ENCODE assay signal across 32 cellular contexts in the genomic region with DNA sequence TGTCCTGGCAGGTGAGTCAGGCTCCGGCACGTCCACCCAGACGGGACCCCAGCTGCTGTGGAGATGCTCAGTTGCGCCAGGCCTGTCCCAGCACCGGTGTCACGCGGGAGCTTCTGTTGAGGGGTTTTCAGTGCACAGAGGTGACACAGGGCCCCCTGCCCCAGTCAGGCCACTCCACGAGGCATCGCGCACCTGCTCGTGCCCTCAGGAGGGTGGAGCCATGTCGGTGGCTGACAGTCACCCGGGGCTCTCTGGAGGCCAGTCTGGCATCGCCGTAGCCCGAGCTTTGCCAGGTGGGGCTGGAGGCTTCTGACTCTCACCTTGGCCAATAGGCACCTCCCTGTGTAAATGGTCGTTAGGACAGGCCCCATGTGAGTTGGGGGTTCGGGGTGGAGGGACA. TPM values are rescaled to one million over a fixed set of nuclear protein-coding genes. Genes with fewer than 3 reads are reported as not detected.
"Had no signal": no experiment of that assay in that cellular context is flagged by ENCODE, and none has a peak within 500 bp of the region (broad histone marks: within the 10 kb centered on the region; RNA-seq: fewer than 3 reads in every experiment).

No MANE protein-coding gene starts in this region.

- H3K4me2 ChIP-seq: PC-9 had no signal

- DNase-seq: activated CD4-positive, alpha-beta T cell treated with anti-CD3 and anti-CD28 coated beads for 36 hours; activated CD4-positive, alpha-beta T cell treated with anti-CD3 and anti-CD28 coated beads, Interleukin-2, amount 10 ng/mL, durations not matched to agents 7 days and 5 days; activated CD4-positive, alpha-beta T cell treated with anti-CD3 and anti-CD28 coated beads, Interleukin-2, amount 50 U/mL, for 48 hours; activated CD8-positive, alpha-beta T cell treated with anti-CD3 and anti-CD28 coated beads, Interleukin-2, amount 10 ng/mL, durations not matched to agents 7 days and 5 days; activated gamma-delta T cell treated with Interleukin-2 at 50 U/mL for 16 hours; activated naive CD4-positive, alpha-beta T cell treated with anti-CD3 and anti-CD28 coated beads for 36 hours; activated T-cell treated with anti-CD3 and anti-CD28 coated beads, Interleukin-2, amount 50 U/mL, for 24 hours; adrenal gland; body of pancreas; caudate nucleus; cerebellar nuclear complex; NCI-H1048; NCI-H1436 treated with DMSO at 0.1 percent for 48 hours; NCI-H1694 treated with DMSO at 0.1 percent for 48 hours; NCI-H2029; NCI-H510A; NCI-H526; NCI-H748 treated with DMSO at 0.1 percent for 48 hours; NK-92 treated with Interleukin-12 subunit alpha and Interleukin-12 subunit beta, amount 100 ng/mL, for 24 hours; PC-9; SIG-M5 had no signal

- H3K4me1 ChIP-seq: adrenal gland, body of pancreas, breast epithelium had no signal

- H3K27me3 ChIP-seq: adrenal gland, body of pancreas, breast epithelium had no signal

- H3K9me3 ChIP-seq: adrenal gland, body of pancreas had no signal

- H3K4me3 Mint-ChIP-seq: activated CD4-positive, alpha-beta T cell treated with anti-CD3 and anti-CD28 coated beads for 36 hours; activated CD4-positive, alpha-beta T cell treated with anti-CD3 and anti-CD28 coated beads, Interleukin-2, amount 10 ng/mL, durations not matched to agents 7 days and 5 days; activated CD8-positive, alpha-beta T cell treated with anti-CD3 and anti-CD28 coated beads, Interleukin-2, amount 10 ng/mL, durations not matched to agents 7 days and 5 days; activated naive CD4-positive, alpha-beta T cell treated with anti-CD3 and anti-CD28 coated beads for 36 hours; activated T-cell treated with anti-CD3 and anti-CD28 coated beads, Interleukin-2, amount 50 U/mL, for 24 hours; T-helper 1 cell treated with Interleukin-12 subunit alpha and Interleukin-12 subunit beta and Interleukin-4 antibody, amounts not matched to agents 30 μg/mL and 1 μg/mL, for 36 hours; T-helper 2 cell treated with Interferon-gamma antibody and Interleukin-4, amounts not matched to agents 5 μg/mL and 100 μg/mL, for 36 hours; WTC11 had no signal

- H3K27ac Mint-ChIP-seq: activated CD4-positive, alpha-beta T cell treated with anti-CD3 and anti-CD28 coated beads for 36 hours; activated CD4-positive, alpha-beta T cell treated with anti-CD3 and anti-CD28 coated beads, Interleukin-2, amount 10 ng/mL, durations not matched to agents 7 days and 5 days; activated CD8-positive, alpha-beta T cell treated with anti-CD3 and anti-CD28 coated beads, Interleukin-2, amount 10 ng/mL, durations not matched to agents 7 days and 5 days; activated naive CD4-positive, alpha-beta T cell treated with anti-CD3 and anti-CD28 coated beads for 36 hours; activated naive CD4-positive, alpha-beta T cell treated with anti-CD3 and anti-CD28 coated beads, Interleukin-2, amount 50 U/mL, for 72 hours; activated T-cell treated with anti-CD3 and anti-CD28 coated beads, Interleukin-2, amount 50 U/mL, for 24 hours; T-helper 1 cell treated with Interleukin-12 subunit alpha and Interleukin-12 subunit beta and Interleukin-4 antibody, amounts not matched to agents 30 μg/mL and 1 μg/mL, for 36 hours; T-helper 2 cell treated with Interferon-gamma antibody and Interleukin-4, amounts not matched to agents 5 μg/mL and 100 μg/mL, for 36 hours; WTC11 had no signal

- ATAC-seq: activated CD4-positive, alpha-beta T cell treated with anti-CD3 and anti-CD28 coated beads for 36 hours; activated CD4-positive, CD25-positive, alpha-beta regulatory T cell treated with anti-CD3 and anti-CD28 coated beads, Interleukin-2, amount 50 U/mL, for 24 hours; activated CD8-positive, alpha-beta T cell treated with anti-CD3 and anti-CD28 coated beads, Interleukin-2, amount 10 ng/mL, durations not matched to agents 7 days and 5 days; activated naive CD4-positive, alpha-beta T cell treated with anti-CD3 and anti-CD28 coated beads, Interleukin-2, amount 50 U/mL, for 72 hours; body of pancreas; Right ventricle myocardium inferior; WTC11 had no signal

- H3K36me3 ChIP-seq: breast epithelium had no signal

- H2AFZ ChIP-seq: PC-9 had no signal

- H3K27ac ChIP-seq: adrenal gland, body of pancreas, breast epithelium, PC-9, RWPE1 had no signal

- H3K4me1 Mint-ChIP-seq: activated CD4-positive, alpha-beta T cell treated with anti-CD3 and anti-CD28 coated beads for 36 hours; activated CD4-positive, alpha-beta T cell treated with anti-CD3 and anti-CD28 coated beads, Interleukin-2, amount 10 ng/mL, durations not matched to agents 7 days and 5 days; WTC11 had no signal

- H3K27me3 Mint-ChIP-seq: activated CD4-positive, alpha-beta T cell treated with anti-CD3 and anti-CD28 coated beads for 36 hours; activated CD4-positive, alpha-beta T cell treated with anti-CD3 and anti-CD28 coated beads, Interleukin-2, amount 10 ng/mL, durations not matched to agents 7 days and 5 days; activated T-cell treated with anti-CD3 and anti-CD28 coated beads, Interleukin-2, amount 50 U/mL, for 24 hours had no signal

- FAIRE-seq: astrocyte, RCC 7860, TTC549 had no signal

- H3K4me3 ChIP-seq: adrenal gland, body of pancreas, breast epithelium, PC-9 had no signal

RNA-seq across cellular contexts. Expression of a gene that starts 11.1 kb away (rescaled TPM):
- total RNA-seq: activated naive CD4-positive, alpha-beta T cell treated with anti-CD3 and anti-CD28 coated beads for 36 hours had no signal
